12 cellular contexts compared by ENCODE assay signal in genomic region chr2:205775091-205775876, GRCh38.
DNase-seq lines count a peak whose midpoint lies in the region; ATAC-seq, FAIRE-seq and TF ChIP-seq lines count a peak whose summit lies in the region.
"Had no signal": no experiment of that assay in that cellular context is flagged by ENCODE, and none has a peak within 500 bp of the region (broad histone marks: within the 10 kb centered on the region; RNA-seq: fewer than 3 reads in every experiment).

No MANE protein-coding gene starts in this region.

- H3K27ac ChIP-seq in muscle layer of colon (ENCODE audit: low read depth, low read length), result peak overlapping the region; percentile 86
- H3K27ac ChIP-seq in naive thymus-derived CD4-positive, alpha-beta T cell (ENCODE audit: low read depth, low read length), result no peak overlapping the region

- peaks cover 21 to 35% (median 27%) of the 10 kb centered on the region in 5 donors for H3K27me3 Mint-ChIP-seq in naive thymus-derived CD4-positive, alpha-beta T cell

- no peaks in the 10 kb centered on the region for H3K9me3 ChIP-seq in muscle layer of colon (ENCODE audit: low read length)
- no peaks in the 10 kb centered on the region for H3K9me3 ChIP-seq in naive thymus-derived CD4-positive, alpha-beta T cell (ENCODE audit: control insufficient read depth in 2 of 3, low read length in 3 of 3)

- H3K27ac Mint-ChIP-seq in naive thymus-derived CD4-positive, alpha-beta T cell, result no peak overlapping the region

- H3K4me3 ChIP-seq in bronchial epithelial cell (ENCODE audit: low read depth, low read length), result no peak overlapping the region
- no peak overlapping the region for H3K4me3 ChIP-seq in muscle layer of colon (ENCODE audit: low read depth in 1 of 2, low read length in 2 of 2)
- no peak overlapping the region for H3K4me3 ChIP-seq in naive thymus-derived CD4-positive, alpha-beta T cell (ENCODE audit: low read length)

- H3K36me3 Mint-ChIP-seq in naive thymus-derived CD4-positive, alpha-beta T cell, result no peaks in the 10 kb centered on the region

- no peak overlapping the region for H3K9ac ChIP-seq in muscle layer of colon (ENCODE audit: low read length)

- POLR2A ChIA-PET in naive thymus-derived CD4-positive, alpha-beta T cell (lab: Charles Lee), result no interaction called here

- ATAC-seq in naive thymus-derived CD4-positive, alpha-beta T cell, result no peak
- no peak for ATAC-seq in HG02571 (IDR thresholded peaks at IDR 0.05; ENCODE audit: unreplicated experiment)
- no peak for ATAC-seq in HG03039 (IDR thresholded peaks at IDR 0.05; ENCODE audit: unreplicated experiment)

- DNase-seq in DMS79 treated with DMSO at 0.1 percent for 48 hours (lab: John Stamatoyannopoulos, UW) (peak; percentile 92), NCI-H1694 treated with DMSO at 0.1 percent for 48 hours (lab: John Stamatoyannopoulos, UW) (peak; percentile 64), bronchial epithelial cell (ENCODE audit: low read depth) (peak; percentile 100), NCI-H526 (lab: John Stamatoyannopoulos, UW) (no peak)
- DNase-seq in naive thymus-derived CD4-positive, alpha-beta T cell, result no peak
- DNase-seq: activated CD4-positive, CD25-positive, alpha-beta regulatory T cell; activated effector memory CD4-positive, alpha-beta T cell treated with Interleukin-2 at 50 U/mL for 16 hours; cortex of kidney had no signal

- H3K36me3 ChIP-seq in bronchial epithelial cell (ENCODE audit: control insufficient read depth, insufficient read depth, low read length) (no peaks in the 10 kb centered on the region), muscle layer of colon (ENCODE audit: insufficient read depth, low read length) (peaks cover 29% of the 10 kb centered on the region)
- no peaks in the 10 kb centered on the region for H3K36me3 ChIP-seq in naive thymus-derived CD4-positive, alpha-beta T cell (ENCODE audit: control insufficient read depth in 2 of 3, insufficient read depth in 3 of 3, low read length in 3 of 3)

- H3K9me3 Mint-ChIP-seq in naive thymus-derived CD4-positive, alpha-beta T cell, result no peaks in the 10 kb centered on the region

- no peak for TF ChIP-seq CTCF in bronchial epithelial cell (IDR thresholded peaks at IDR 0.05; ENCODE audit: insufficient read depth, low read length, severe bottlenecking)

- intact Hi-C loops in naive thymus-derived CD4-positive, alpha-beta T cell (cut with micrococcal nuclease), result no loop called here

- no peak overlapping the region for H3K4me3 Mint-ChIP-seq in naive thymus-derived CD4-positive, alpha-beta T cell

- H3K27me3 ChIP-seq in bronchial epithelial cell (ENCODE audit: control insufficient read depth, insufficient read depth, low read length), result no peaks in the 10 kb centered on the region
- H3K27me3 ChIP-seq in muscle layer of colon (ENCODE audit: control insufficient read depth in 1 of 2, insufficient read depth in 2 of 2, low read length in 2 of 2), result no peaks in the 10 kb centered on the region
- H3K27me3 ChIP-seq in naive thymus-derived CD4-positive, alpha-beta T cell (ENCODE audit: control insufficient read depth in 2 of 2, insufficient read depth in 2 of 2, low read length in 2 of 2), result no peaks in the 10 kb centered on the region

- CTCF ChIA-PET in naive thymus-derived CD4-positive, alpha-beta T cell (lab: Charles Lee), result no interaction called here

- peak; percentile 98 for FAIRE-seq in bronchial epithelial cell (lab: Jason Lieb, UNC)
- FAIRE-seq: H1 had no signal

- H3K4me1 Mint-ChIP-seq in naive thymus-derived CD4-positive, alpha-beta T cell, result peaks cover 0 to 4% (median under 1%) of the 10 kb centered on the region in 7 donors

- H3K4me1 ChIP-seq in muscle layer of colon (ENCODE audit: insufficient read depth, low read length), result peaks cover 97% of the 10 kb centered on the region
- no peaks in the 10 kb centered on the region for H3K4me1 ChIP-seq in naive thymus-derived CD4-positive, alpha-beta T cell (ENCODE audit: control insufficient read depth in 2 of 2, insufficient read depth in 2 of 2, low read length in 2 of 2)

Comparison
In these comparisons a context has a peak if more than half of its experiments do, and no peak if none do; other contexts are left out.
1. DNase-seq: peak in DMS79 treated with DMSO at 0.1 percent for 48 hours (single experiment), NCI-H1694 treated with DMSO at 0.1 percent for 48 hours (single experiment) and bronchial epithelial cell (single experiment); none in naive thymus-derived CD4-positive, alpha-beta T cell (0 of 9) and NCI-H526 (0 of 2).